ENCODE assay signal across 19 cellular contexts in genomic region chr2:37631698-37632097, GRCh38.
DNase-seq lines count a peak whose midpoint lies in the region; ATAC-seq, FAIRE-seq and TF ChIP-seq lines count a peak whose summit lies in the region.
"Had no signal": no experiment of that assay in that cellular context is flagged by ENCODE, and none has a peak within 500 bp of the region (broad histone marks: within the 10 kb centered on the region; RNA-seq: fewer than 3 reads in every experiment).

No MANE protein-coding gene starts in this region.

- CTCF ChIA-PET in HEK293T (lab: Yijun Ruan, JAX), result no interaction called here

- peak; percentile 100 for FAIRE-seq in islet of Langerhans (lab: Jason Lieb, UNC)
- FAIRE-seq: D721Med, TTC549 had no signal

- peak; percentile 80 for DNase-seq in DMS79 (lab: John Stamatoyannopoulos, UW)
- peak; percentile 61 for DNase-seq in NCI-H128 (lab: John Stamatoyannopoulos, UW; ENCODE audit: unreplicated experiment)
- DNase-seq in NCI-H345 treated with DMSO at 0.1 percent for 48 hours (lab: John Stamatoyannopoulos, UW; ENCODE audit: unreplicated experiment), result peak; percentile 53
- no peak for DNase-seq in HEK293T (ENCODE audit: extremely low spot score)
- DNase-seq: activated CD4-positive, alpha-beta T cell treated with anti-CD3 and anti-CD28 coated beads for 36 hours; C1 segment of cervical spinal cord; erythroblast; KG1; natural killer cell; NCI-H446; testis had no signal

- POLR2A ChIA-PET in HEK293T (lab: Yijun Ruan, JAX), result no interaction called here

- ATAC-seq in HG02759 (IDR thresholded peaks at IDR 0.05; ENCODE audit: unreplicated experiment), result no peak
- no peak for ATAC-seq in GM18519 (IDR thresholded peaks at IDR 0.05; ENCODE audit: low FRiP score, unreplicated experiment)
- ATAC-seq in HG03342 (IDR thresholded peaks at IDR 0.05; ENCODE audit: unreplicated experiment), result no peak
- ATAC-seq: activated CD4-positive, alpha-beta T cell treated with anti-CD3 and anti-CD28 coated beads for 36 hours; gastroesophageal sphincter; natural killer cell; stimulated activated effector memory CD8-positive, alpha-beta T cell treated with anti-CD3 and anti-CD28 coated beads, Interleukin-12 subunit alpha, Interleukin-12 subunit beta, amount 100 ng/mL, for 72 hours had no signal

TF ChIP-seq in HEK293T, 16 proteins besides CTCF, POLR2A, EP300 and RAD21:
- TF ChIP-seq ARNT (IDR thresholded peaks at IDR 0.05), result no peak
TF ChIP-seq in HEK293T: peak in this region for 0.
